Comparison of ENCODE assay signal across 8 cellular contexts in genomic region chr2:207624170-207625013, GRCh38. TPM values are rescaled to one million over a fixed set of nuclear protein-coding genes. Genes with fewer than 3 reads are reported as not detected.
DNase-seq lines count a peak whose midpoint lies in the region; ATAC-seq lines count a peak whose summit lies in the region.

No MANE protein-coding gene starts in this region.

- DNase-seq in AG20443 (ENCODE audit: low spot score) (peak; percentile 66), NCI-H69 (lab: John Stamatoyannopoulos, UW) (peak; percentile 65), lung microvascular endothelial cell (ENCODE audit: low read depth in 2 of 2) (peak; percentile 78 to 87)
- DNase-seq in activated CD4-positive, alpha-beta memory T cell treated with anti-CD3 and anti-CD28 coated beads, Interleukin-2, amount 10 ng/mL, durations not matched to agents 7 days and 5 days: peak; percentile 72
- DNase-seq in effector CD8-positive, alpha-beta T cell (lab: John Stamatoyannopoulos, UW): peak; percentile 48
- peak; percentile 28 to 48 (median 46) for DNase-seq in stimulated activated CD4-positive, alpha-beta T cell treated with anti-CD3 and anti-CD28 coated beads, TNF-alpha, amount 100 ng/mL, for 48 hours (ENCODE audit: low read depth in 3 of 3)

- H3K4me3 Mint-ChIP-seq in activated CD4-positive, alpha-beta memory T cell treated with anti-CD3 and anti-CD28 coated beads, Interleukin-2, amount 10 ng/mL, durations not matched to agents 7 days and 5 days: peak overlapping the region; percentile 92

- no peaks in the 10 kb centered on the region for H3K9me3 Mint-ChIP-seq in activated CD4-positive, alpha-beta memory T cell treated with anti-CD3 and anti-CD28 coated beads, Interleukin-2, amount 10 ng/mL, durations not matched to agents 7 days and 5 days

- CTCF ChIA-PET in activated CD4-positive, alpha-beta memory T cell treated with anti-CD3 and anti-CD28 coated beads, Interleukin-2, amount 10 ng/mL, durations not matched to agents 7 days and 5 days (lab: Charles Lee): interaction anchor here (0.6 to 4.1 kb wide), 17 partner anchors 11 to 831 kb away, joined by 3 to 37 read pairs (median 5); partner anchors contain the start of genes CCNYL1, CREB1 and PLEKHM3

- H3K27me3 Mint-ChIP-seq in activated CD4-positive, alpha-beta memory T cell treated with anti-CD3 and anti-CD28 coated beads, Interleukin-2, amount 10 ng/mL, durations not matched to agents 7 days and 5 days: peaks cover 2% of the 10 kb centered on the region

- H3K27ac Mint-ChIP-seq in activated CD4-positive, alpha-beta memory T cell treated with anti-CD3 and anti-CD28 coated beads, Interleukin-2, amount 10 ng/mL, durations not matched to agents 7 days and 5 days: peak overlapping the region; percentile 95

- POLR2A ChIA-PET in activated CD4-positive, alpha-beta memory T cell treated with anti-CD3 and anti-CD28 coated beads, Interleukin-2, amount 10 ng/mL, durations not matched to agents 7 days and 5 days (lab: Charles Lee): interaction anchor here (0.8 to 7.1 kb wide), 15 partner anchors 9 to 1464 kb away, joined by 3 to 182 read pairs (median 5); partner anchors contain the start of genes CCNYL1, CREB1, EEF1B2 and FASTKD2

- peaks cover 51% of the 10 kb centered on the region for H3K4me1 Mint-ChIP-seq in activated CD4-positive, alpha-beta memory T cell treated with anti-CD3 and anti-CD28 coated beads, Interleukin-2, amount 10 ng/mL, durations not matched to agents 7 days and 5 days

- ATAC-seq in GM18907 (IDR thresholded peaks at IDR 0.05; ENCODE audit: unreplicated experiment) (peak; percentile 42), HG03108 (IDR thresholded peaks at IDR 0.05; ENCODE audit: unreplicated experiment) (peak; percentile 31)

- H3K36me3 Mint-ChIP-seq in activated CD4-positive, alpha-beta memory T cell treated with anti-CD3 and anti-CD28 coated beads, Interleukin-2, amount 10 ng/mL, durations not matched to agents 7 days and 5 days (ENCODE audit: low read depth): peaks cover 24% of the 10 kb centered on the region

RNA-seq across cellular contexts. Expression of gene METTL21A, which starts 0.8 kb away (rescaled TPM):
- 10 to 100 TPM; 13.6 to 15.7 TPM for total RNA-seq in activated CD4-positive, alpha-beta memory T cell treated with anti-CD3 and anti-CD28 coated beads, Interleukin-2, amount 10 ng/mL, durations not matched to agents 7 days and 5 days
- 8.3 and 19.4 TPM in 2 replicates for total RNA-seq in lung microvascular endothelial cell

Comparison
In these comparisons a context has a peak if more than half of its experiments do, and no peak if none do; other contexts are left out.
1. Peak in every context shown above with its lines: DNase-seq and ATAC-seq.